1 cellular context compared by ENCODE assay signal in the genomic region with DNA sequence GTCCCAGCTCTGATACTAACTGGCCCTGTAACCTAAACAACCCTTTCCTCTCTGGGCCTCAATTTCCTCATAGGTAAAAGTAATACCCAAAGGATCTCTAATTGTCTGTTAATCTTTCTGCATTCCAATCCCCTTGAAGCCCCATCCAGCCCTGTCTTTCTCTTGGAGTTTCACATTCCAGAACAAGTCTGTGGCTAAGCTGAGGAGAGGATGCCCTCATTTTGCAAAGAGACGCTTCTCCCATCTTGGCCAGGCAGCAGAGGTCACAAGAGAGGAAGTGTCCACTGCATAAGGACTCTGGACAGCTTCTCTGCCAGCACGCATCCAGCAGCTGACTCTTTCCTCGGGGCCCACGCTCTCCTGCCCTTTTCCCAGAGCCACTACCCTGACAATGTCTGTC.
TF ChIP-seq lines count a peak whose summit lies in the region.

No MANE protein-coding gene starts in this region.

TF ChIP-seq in H1, 55 proteins besides CTCF, POLR2A, EP300 and RAD21 (continued from another document):
- TF ChIP-seq CHD1 (IDR thresholded peaks at IDR 0.05; ENCODE audit: low read depth, low read length) (no peak), CEBPB (IDR thresholded peaks at IDR 0.05; ENCODE audit: low read depth, low read length) (no peak), SIX5 (IDR thresholded peaks at IDR 0.05; ENCODE audit: low read depth, low read length) (no peak), SRF (IDR thresholded peaks at IDR 0.05; ENCODE audit: low read depth, low read length) (no peak)
